In the genomic region with DNA sequence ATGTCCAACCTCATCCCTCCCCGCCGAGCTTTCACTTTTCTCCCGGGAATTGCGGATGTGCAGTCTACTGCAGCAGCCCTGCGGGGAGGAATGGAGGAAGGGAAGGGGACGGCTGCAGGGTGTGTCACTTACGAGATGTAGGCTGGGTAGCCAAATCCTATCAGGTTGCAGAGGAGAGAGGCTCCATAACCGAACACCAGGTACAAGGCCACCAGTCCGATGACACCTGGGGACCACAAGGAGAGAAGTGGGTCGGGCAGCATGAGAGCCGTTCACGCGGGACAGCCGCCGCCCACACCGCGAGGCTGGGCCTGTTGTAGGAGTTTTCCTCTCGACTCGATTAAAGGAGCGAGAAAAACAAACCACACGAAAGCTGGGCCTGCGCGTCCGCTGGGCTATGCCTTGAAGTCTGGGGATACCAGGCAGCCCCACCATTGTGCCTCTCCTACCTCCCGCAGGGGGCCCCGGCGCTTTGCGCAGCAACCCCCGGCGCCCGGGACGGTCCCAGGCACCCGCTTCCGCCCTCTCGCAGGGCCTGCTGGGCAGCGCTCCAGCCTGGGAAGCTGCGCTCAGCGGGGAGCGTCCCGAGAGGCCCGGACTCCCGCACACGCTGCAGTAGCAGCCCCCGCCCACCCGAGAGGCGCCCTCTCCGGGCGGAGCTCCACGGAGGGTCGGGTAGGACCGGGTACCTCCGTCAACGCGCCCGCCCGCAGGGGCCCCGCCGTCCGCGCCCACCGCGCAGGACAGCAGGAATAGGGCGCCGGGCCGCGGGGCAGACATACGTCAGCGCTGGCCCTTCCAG, we compare ENCODE assay signal across 8 cellular contexts. TPM values are rescaled to one million over a fixed set of nuclear protein-coding genes. Genes with fewer than 3 reads are reported as not detected.
DNase-seq lines count a peak whose midpoint lies in the region; ATAC-seq, FAIRE-seq and TF ChIP-seq lines count a peak whose summit lies in the region.

No MANE protein-coding gene starts in this region.

- H3K4me1 Mint-ChIP-seq in immature natural killer cell = peaks cover 68 to 77% of the 10 kb centered on the region in 2 donors

- H3K36me3 ChIP-seq in bronchial epithelial cell (ENCODE audit: control insufficient read depth, insufficient read depth, low read length) (no peaks in the 10 kb centered on the region), skeletal muscle tissue (ENCODE audit: control insufficient read depth in 3 of 3, insufficient read depth in 3 of 3, low read length in 3 of 3) (peaks cover 13 to 31% (median 18%) of the 10 kb centered on the region in 3 donors)

- peak overlapping the region; percentile 96 for H3K27ac ChIP-seq in VCaP
- H3K27ac ChIP-seq in skeletal muscle tissue (ENCODE audit: low read depth, low read length) = peak overlapping the region; percentile 94

- H3K27ac Mint-ChIP-seq in immature natural killer cell = peak overlapping the region; percentile 82 to 93 (median 88)

- H3K27me3 ChIP-seq in bronchial epithelial cell (ENCODE audit: control insufficient read depth, insufficient read depth, low read length) = no peaks in the 10 kb centered on the region
- no peaks in the 10 kb centered on the region for H3K27me3 ChIP-seq in skeletal muscle tissue (ENCODE audit: control insufficient read depth in 3 of 3, insufficient read depth in 3 of 3, low read length in 3 of 3)

- no peaks in the 10 kb centered on the region for H3K9me3 Mint-ChIP-seq in immature natural killer cell

- H3K36me3 Mint-ChIP-seq in immature natural killer cell = peaks cover 0 to 13% (median 11%) of the 10 kb centered on the region in 3 donors

- H3K4me3 Mint-ChIP-seq in immature natural killer cell = peak overlapping the region; percentile 88 to 93 (median 90)

- FAIRE-seq in bronchial epithelial cell (lab: Jason Lieb, UNC) = no peak

- H3K27me3 Mint-ChIP-seq in immature natural killer cell (ENCODE audit: low read depth in 3 of 3) = peaks cover 8 to 9% (median 9%) of the 10 kb centered on the region in 3 donors

- H3K4me1 ChIP-seq in skeletal muscle tissue (ENCODE audit: control insufficient read depth in 3 of 3, insufficient read depth in 3 of 3, low read length in 3 of 3) = peaks cover 22 to 38% (median 29%) of the 10 kb centered on the region in 3 donors

- no peak for TF ChIP-seq CTCF in VCaP (conservative IDR thresholded peaks at IDR 0.05)
- TF ChIP-seq CTCF in bronchial epithelial cell (IDR thresholded peaks at IDR 0.05; ENCODE audit: insufficient read depth, low read length, severe bottlenecking) = no peak

- peak; percentile 47 for ATAC-seq in HG02759 (IDR thresholded peaks at IDR 0.05; ENCODE audit: unreplicated experiment)

- H3K4me3 ChIP-seq in bronchial epithelial cell (ENCODE audit: low read depth, low read length) (peak overlapping the region; percentile 66), skeletal muscle tissue (ENCODE audit: low read length in 3 of 3) (peak overlapping the region; percentile 94 to 95 (median 95))

- no peaks in the 10 kb centered on the region for H3K9me3 ChIP-seq in skeletal muscle tissue (ENCODE audit: control insufficient read depth in 3 of 3, low read length in 3 of 3)

- peak; percentile 59 to 71 (median 63) for DNase-seq in NCI-H1417 (lab: John Stamatoyannopoulos, UW)
- DNase-seq in NCI-H1417 treated with DMSO at 0.1 percent for 48 hours (lab: John Stamatoyannopoulos, UW) = no peak
- peak; percentile 34 for DNase-seq in NCI-H1105 treated with DMSO at 0.1 percent for 48 hours (lab: John Stamatoyannopoulos, UW)
- peak; percentile 55 for DNase-seq in bronchial epithelial cell (ENCODE audit: low read depth)
- DNase-seq in immature natural killer cell = peak; percentile 48 to 57 (median 54)

- peak overlapping the region; percentile 96 to 99 (median 98) for H3K9ac ChIP-seq in skeletal muscle tissue (ENCODE audit: low read depth in 1 of 3, low read length in 3 of 3)

RNA-seq across cellular contexts. Expression of gene REEP5, which starts 0.8 kb away (rescaled TPM):
- total RNA-seq in bronchial epithelial cell = 26.3 and 50.2 TPM in 2 replicates
- 100 to 1,000 TPM in 2 of 3 donors, 10 to 100 TPM in 1; 94.8 to 148 (median 103) TPM for polyA plus RNA-seq in immature natural killer cell
- total RNA-seq in skeletal muscle tissue = 26.1 TPM

RNA-seq across cellular contexts. Expression of gene DCP2, which starts 55.4 kb away (rescaled TPM):
- total RNA-seq in bronchial epithelial cell = 22.0 and 24.0 TPM in 2 replicates
- polyA plus RNA-seq in immature natural killer cell = 10 to 100 TPM; 31.6 to 70.6 (median 35.9) TPM
- total RNA-seq in skeletal muscle tissue = 48.5 TPM
